In genomic region chr1:20958430-20958829, GRCh38 we compare ENCODE assay signal across 26 cellular contexts.
"Had no signal": no experiment of that assay in that cellular context is flagged by ENCODE, and none has a peak within 500 bp of the region (broad histone marks: within the 10 kb centered on the region; RNA-seq: fewer than 3 reads in every experiment).

No MANE protein-coding gene starts in this region.

- H3K9me3 Mint-ChIP-seq: activated CD4-positive, alpha-beta memory T cell treated with anti-CD3 and anti-CD28 coated beads, Interleukin-2, amount 10 ng/mL, durations not matched to agents 7 days and 5 days; activated CD4-positive, alpha-beta T cell treated with anti-CD3 and anti-CD28 coated beads, Interleukin-2, amount 10 ng/mL, durations not matched to agents 7 days and 5 days; activated naive CD4-positive, alpha-beta T cell treated with anti-CD3 and anti-CD28 coated beads, Interleukin-2, amount 50 U/mL, for 24 hours; activated naive CD8-positive, alpha-beta T cell treated with anti-CD3 and anti-CD28 coated beads, Interleukin-2, amount 50 U/mL, for 24 hours; activated T-cell treated with anti-CD3 and anti-CD28 coated beads, Interleukin-2, amount 50 U/mL, for 24 hours; activated T-helper 17 cell treated with anti-CD3 and anti-CD28 coated beads, Interleukin-2, amount 50 U/mL, for 72 hours; dendritic cell treated with granulocyte-macrophage colony-stimulating factor and Interleukin-4, amounts not matched to agents 40 ng/mL and 50 ng/mL, for 4 days; naive thymus-derived CD8-positive, alpha-beta T cell; T-helper 2 cell treated with Interferon-gamma antibody and Interleukin-4, amounts not matched to agents 5 μg/mL and 100 μg/mL, for 36 hours; WTC11 had no signal

- H3K4me1 Mint-ChIP-seq: activated CD4-positive, alpha-beta T cell treated with anti-CD3 and anti-CD28 coated beads, Interleukin-2, amount 10 ng/mL, durations not matched to agents 7 days and 5 days; activated naive CD4-positive, alpha-beta T cell treated with anti-CD3 and anti-CD28 coated beads, Interleukin-2, amount 50 U/mL, for 24 hours; activated naive CD8-positive, alpha-beta T cell treated with anti-CD3 and anti-CD28 coated beads, Interleukin-2, amount 50 U/mL, for 24 hours had no signal

- H3K27ac Mint-ChIP-seq: activated CD4-positive, alpha-beta memory T cell treated with anti-CD3 and anti-CD28 coated beads, Interleukin-2, amount 10 ng/mL, durations not matched to agents 7 days and 5 days; activated CD4-positive, alpha-beta T cell treated with anti-CD3 and anti-CD28 coated beads, Interleukin-2, amount 10 ng/mL, durations not matched to agents 7 days and 5 days; activated naive CD4-positive, alpha-beta T cell treated with anti-CD3 and anti-CD28 coated beads, Interleukin-2, amount 50 U/mL, for 24 hours; activated naive CD8-positive, alpha-beta T cell treated with anti-CD3 and anti-CD28 coated beads, Interleukin-2, amount 50 U/mL, for 24 hours; activated T-cell treated with anti-CD3 and anti-CD28 coated beads, Interleukin-2, amount 50 U/mL, for 24 hours; activated T-helper 17 cell treated with anti-CD3 and anti-CD28 coated beads, Interleukin-2, amount 50 U/mL, for 72 hours; dendritic cell treated with granulocyte-macrophage colony-stimulating factor and Interleukin-4, amounts not matched to agents 40 ng/mL and 50 ng/mL, for 4 days; naive thymus-derived CD8-positive, alpha-beta T cell; T-helper 2 cell treated with Interferon-gamma antibody and Interleukin-4, amounts not matched to agents 5 μg/mL and 100 μg/mL, for 36 hours; WTC11 had no signal

- H3K36me3 Mint-ChIP-seq: WTC11 had no signal

- H3K27me3 Mint-ChIP-seq: activated CD4-positive, alpha-beta memory T cell treated with anti-CD3 and anti-CD28 coated beads, Interleukin-2, amount 10 ng/mL, durations not matched to agents 7 days and 5 days; activated CD4-positive, alpha-beta T cell treated with anti-CD3 and anti-CD28 coated beads, Interleukin-2, amount 10 ng/mL, durations not matched to agents 7 days and 5 days; activated naive CD4-positive, alpha-beta T cell treated with anti-CD3 and anti-CD28 coated beads, Interleukin-2, amount 50 U/mL, for 24 hours; activated naive CD8-positive, alpha-beta T cell treated with anti-CD3 and anti-CD28 coated beads, Interleukin-2, amount 50 U/mL, for 24 hours; activated T-cell treated with anti-CD3 and anti-CD28 coated beads, Interleukin-2, amount 50 U/mL, for 24 hours; activated T-helper 17 cell treated with anti-CD3 and anti-CD28 coated beads, Interleukin-2, amount 50 U/mL, for 72 hours; dendritic cell treated with granulocyte-macrophage colony-stimulating factor and Interleukin-4, amounts not matched to agents 40 ng/mL and 50 ng/mL, for 4 days; naive thymus-derived CD8-positive, alpha-beta T cell had no signal

- ATAC-seq: activated naive CD8-positive, alpha-beta T cell treated with anti-CD3 and anti-CD28 coated beads, Interleukin-2, amount 50 U/mL, for 24 hours; activated T-helper 17 cell treated with anti-CD3 and anti-CD28 coated beads, Interleukin-2, amount 50 U/mL, for 72 hours; foreskin keratinocyte; heart left ventricle; left lung; lower lobe of right lung; naive thymus-derived CD8-positive, alpha-beta T cell; upper lobe of right lung; WTC11 had no signal

- H3K4me3 Mint-ChIP-seq: activated CD4-positive, alpha-beta memory T cell treated with anti-CD3 and anti-CD28 coated beads, Interleukin-2, amount 10 ng/mL, durations not matched to agents 7 days and 5 days; activated CD4-positive, alpha-beta T cell treated with anti-CD3 and anti-CD28 coated beads, Interleukin-2, amount 10 ng/mL, durations not matched to agents 7 days and 5 days; activated naive CD4-positive, alpha-beta T cell treated with anti-CD3 and anti-CD28 coated beads, Interleukin-2, amount 50 U/mL, for 24 hours; activated naive CD8-positive, alpha-beta T cell treated with anti-CD3 and anti-CD28 coated beads, Interleukin-2, amount 50 U/mL, for 24 hours; activated T-cell treated with anti-CD3 and anti-CD28 coated beads, Interleukin-2, amount 50 U/mL, for 24 hours; activated T-helper 17 cell treated with anti-CD3 and anti-CD28 coated beads, Interleukin-2, amount 50 U/mL, for 72 hours; dendritic cell treated with granulocyte-macrophage colony-stimulating factor and Interleukin-4, amounts not matched to agents 40 ng/mL and 50 ng/mL, for 4 days; naive thymus-derived CD8-positive, alpha-beta T cell; T-helper 2 cell treated with Interferon-gamma antibody and Interleukin-4, amounts not matched to agents 5 μg/mL and 100 μg/mL, for 36 hours; WTC11 had no signal

- DNase-seq: activated CD4-positive, alpha-beta memory T cell treated with anti-CD3 and anti-CD28 coated beads, Interleukin-2, amount 10 ng/mL, durations not matched to agents 7 days and 5 days; activated CD4-positive, alpha-beta T cell treated with anti-CD3 and anti-CD28 coated beads for 1 hour; activated CD4-positive, alpha-beta T cell treated with anti-CD3 and anti-CD28 coated beads, Interleukin-2, amount 10 ng/mL, durations not matched to agents 7 days and 5 days; activated CD8-positive, alpha-beta memory T cell treated with anti-CD3 and anti-CD28 coated beads, Interleukin-2, amount 50 U/mL, for 48 hours; activated gamma-delta T cell treated with Interleukin-2 at 50 U/mL for 16 hours; activated naive CD8-positive, alpha-beta T cell treated with anti-CD3 and anti-CD28 coated beads, Interleukin-2, amount 50 U/mL, for 24 hours; activated T-cell treated with anti-CD3 and anti-CD28 coated beads, Interleukin-2, amount 50 U/mL, for 24 hours; amygdala; central memory CD4-positive, alpha-beta T cell; effector CD4-positive, alpha-beta T cell; foreskin keratinocyte; heart left ventricle; kidney glomerular epithelial cell; left lung; lower lobe of right lung; mesenchymal stem cell; naive thymus-derived CD8-positive, alpha-beta T cell; stimulated activated CD4-positive, alpha-beta T cell treated with anti-CD3 and anti-CD28 coated beads, Interleukin-1b, Interleukin-23, amount 100 ng/mL, for 48 hours; stimulated activated naive CD4-positive, alpha-beta T cell; tibial artery; upper lobe of right lung had no signal
